In genomic region chr5:35884789-35885172, GRCh38 we compare ENCODE assay signal across 19 cellular contexts. TPM values are rescaled to one million over a fixed set of nuclear protein-coding genes. Genes with fewer than 3 reads are reported as not detected.
DNase-seq lines count a peak whose midpoint lies in the region; ATAC-seq and TF ChIP-seq lines count a peak whose summit lies in the region.
"Had no signal": no experiment of that assay in that cellular context is flagged by ENCODE, and none has a peak within 500 bp of the region (broad histone marks: within the 10 kb centered on the region; RNA-seq: fewer than 3 reads in every experiment).

No MANE protein-coding gene starts in this region.

- H3K27me3 ChIP-seq in SJSA1 (replicated peaks) (no peaks in the 10 kb centered on the region), esophagus muscularis mucosa (no peaks in the 10 kb centered on the region)

- TF ChIP-seq POLR2A in esophagus muscularis mucosa (IDR thresholded peaks at IDR 0.05; ENCODE audit: low read depth), result no peak

- intact Hi-C loops in esophagus muscularis mucosa (cut with DNase I), result no loop called here

- H3K9me3 ChIP-seq in SJSA1 (replicated peaks) (no peaks in the 10 kb centered on the region), esophagus muscularis mucosa (no peaks in the 10 kb centered on the region)
- H3K9me3 ChIP-seq: HAP-1 had no signal

- ATAC-seq in GM19328 (IDR thresholded peaks at IDR 0.05; ENCODE audit: unreplicated experiment) (peak; percentile 39), HG03103 (IDR thresholded peaks at IDR 0.05; ENCODE audit: low read depth, unreplicated experiment) (peak; percentile 28)

- peak overlapping the region; percentile 90 for H3K27ac ChIP-seq in SJSA1
- no peak overlapping the region for H3K27ac ChIP-seq in esophagus muscularis mucosa (replicated peaks in 1 of 4)
- H3K27ac ChIP-seq: coronary artery had no signal

- H3K4me1 ChIP-seq in SJSA1 (replicated peaks) (peaks cover 25% of the 10 kb centered on the region), esophagus muscularis mucosa (no peaks in the 10 kb centered on the region)
- H3K4me1 ChIP-seq: HAP-1 had no signal

- H3K36me3 ChIP-seq in SJSA1, result peaks cover 5% of the 10 kb centered on the region; the same call in 1 of the 2 replicates
- no peaks in the 10 kb centered on the region for H3K36me3 ChIP-seq in esophagus muscularis mucosa
- H3K36me3 ChIP-seq: HAP-1 had no signal

- no peak for TF ChIP-seq EP300 in esophagus muscularis mucosa (IDR thresholded peaks at IDR 0.05)

- DNase-seq in DMS79 (lab: John Stamatoyannopoulos, UW), result peak; percentile 75
- no peak for DNase-seq in SJSA1 (ENCODE audit: low read depth in 1 of 2, low spot score in 2 of 2)
- DNase-seq in effector CD8-positive, alpha-beta T cell (lab: John Stamatoyannopoulos, UW), result no peak
- no peak for DNase-seq in HPDE6-E6E7 (ENCODE audit: extremely low spot score)
- DNase-seq in esophagus muscularis mucosa (ENCODE audit: extremely low spot score), result no peak
- DNase-seq in DMS153 treated with DMSO at 0.1 percent for 48 hours (lab: John Stamatoyannopoulos, UW; ENCODE audit: unreplicated experiment), result no peak
- DNase-seq: activated CD4-positive, CD25-positive, alpha-beta regulatory T cell; activated gamma-delta T cell; head of caudate nucleus; NCI-H187; NCI-H526; RPMI8226; stimulated activated CD4-positive, alpha-beta T cell treated with anti-CD3 and anti-CD28 coated beads, Interleukin-15, amount 100 ng/mL, for 24 hours had no signal

- H3K4me3 ChIP-seq in SJSA1 (no peak overlapping the region), esophagus muscularis mucosa (no peak overlapping the region)
- H3K4me3 ChIP-seq: coronary artery, HAP-1 had no signal

- TF ChIP-seq CTCF in esophagus muscularis mucosa (IDR thresholded peaks at IDR 0.05), result no peak

RNA-seq across cellular contexts. Expression of gene IL7R, which starts 28.1 kb away (rescaled TPM):
- 86.6 and 90.1 TPM in 2 replicates for total RNA-seq in SJSA1 (2014; rRNA removed; shearing (Covaris generic))
- 10 to 100 TPM in 1 of 4 donors, 1 to 10 TPM in 3; 2.8 to 10.6 (median 4.1) TPM for total RNA-seq in esophagus muscularis mucosa

RNA-seq across cellular contexts. Expression of gene CAPSL, which starts 53.6 kb away (rescaled TPM):
- total RNA-seq in SJSA1 (2014; rRNA removed; shearing (Covaris generic)), result 0.47 TPM in 1 of 2 replicates, not detected in the other
- total RNA-seq in esophagus muscularis mucosa, result not detected
- total RNA-seq: renal cortical epithelial cell, T-cell had no signal
